Comparison of ENCODE assay signal across 14 cellular contexts in genomic region chr3:58119221-58119620, GRCh38.
"Had no signal": no experiment of that assay in that cellular context is flagged by ENCODE, and none has a peak within 500 bp of the region (broad histone marks: within the 10 kb centered on the region; RNA-seq: fewer than 3 reads in every experiment).

No MANE protein-coding gene starts in this region.

- H3K27me3 ChIP-seq: heart left ventricle, neural progenitor cell, ovary, right atrium auricular region, upper lobe of left lung, uterus had no signal

- H3K27ac ChIP-seq: lower lobe of right lung, neural progenitor cell, ovary, upper lobe of left lung had no signal

- H3K36me3 ChIP-seq: neural progenitor cell, ovary, uterus had no signal

- H3K4me3 ChIP-seq: heart left ventricle, lower lobe of right lung, neural progenitor cell, ovary, right atrium auricular region, smooth muscle cell, upper lobe of left lung, uterus had no signal

- DNase-seq: effector memory CD8-positive, alpha-beta T cell; foreskin melanocyte; heart left ventricle; kidney glomerular epithelial cell; lower lobe of right lung; nucleus accumbens; ovary; stimulated activated CD4-positive, alpha-beta T cell treated with anti-CD3 and anti-CD28 coated beads, Interleukin-4, amount 100 ng/mL, for 1 hour; stimulated activated naive CD8-positive, alpha-beta T cell treated with anti-CD3 and anti-CD28 coated beads, Interleukin-15, amount 100 ng/mL, for 72 hours; upper lobe of left lung; uterus had no signal

- H3K9me3 ChIP-seq: heart left ventricle, lower lobe of right lung, ovary, right atrium auricular region, upper lobe of left lung, uterus had no signal

- H3K4me1 ChIP-seq: neural progenitor cell had no signal
